Comparison of ENCODE assay signal across 24 cellular contexts in genomic region chr4:125265846-125266245, GRCh38.
"Had no signal": no experiment of that assay in that cellular context is flagged by ENCODE, and none has a peak within 500 bp of the region (broad histone marks: within the 10 kb centered on the region; RNA-seq: fewer than 3 reads in every experiment).

No MANE protein-coding gene starts in this region.

- H3K4me1 Mint-ChIP-seq: naive B cell; nephron; stimulated activated memory B cell treated with anti-CD40 and anti-IgM and Interleukin-4, amounts not matched to agents 10 μg/mL and 1 μg/mL and 100 μg/mL, for 72 hours had no signal

- H3K4me3 Mint-ChIP-seq: naive B cell; nephron; stimulated activated memory B cell treated with anti-CD40 and anti-IgM and Interleukin-4, amounts not matched to agents 10 μg/mL and 1 μg/mL and 100 μg/mL, for 72 hours; stimulated activated naive CD8-positive, alpha-beta T cell treated with anti-CD3 and anti-CD28 coated beads, Interleukin-15, Interleukin-2, amounts not matched to agents 100 ng/mL and 50 ng/mL, for 24 hours had no signal

- H3K27me3 Mint-ChIP-seq: naive B cell; stimulated activated memory B cell treated with anti-CD40 and anti-IgM and Interleukin-4, amounts not matched to agents 10 μg/mL and 1 μg/mL and 100 μg/mL, for 72 hours; stimulated activated naive CD8-positive, alpha-beta T cell treated with anti-CD3 and anti-CD28 coated beads, Interleukin-15, Interleukin-2, amounts not matched to agents 100 ng/mL and 50 ng/mL, for 24 hours had no signal

- H3K4me3 ChIP-seq: coronary artery, esophagus muscularis mucosa, gastroesophageal sphincter, left ventricle myocardium inferior, lower lobe of right lung, psoas muscle, right lobe of liver, tibial artery, upper lobe of left lung, uterus had no signal

- H3K4me1 ChIP-seq: esophagus muscularis mucosa, gastroesophageal sphincter, parathyroid adenoma, psoas muscle, right lobe of liver, tibial artery, uterus had no signal

- H3K9me3 Mint-ChIP-seq: nephron; stimulated activated naive CD8-positive, alpha-beta T cell treated with anti-CD3 and anti-CD28 coated beads, Interleukin-15, Interleukin-2, amounts not matched to agents 100 ng/mL and 50 ng/mL, for 24 hours had no signal

- H3K9ac ChIP-seq: parathyroid adenoma had no signal

- H3K79me2 ChIP-seq: parathyroid adenoma had no signal

- H3K36me3 ChIP-seq: esophagus muscularis mucosa, gastroesophageal sphincter, left ventricle myocardium inferior, lower lobe of right lung, right lobe of liver, tibial artery, upper lobe of left lung, uterus had no signal

- H3K27ac ChIP-seq: coronary artery, esophagus muscularis mucosa, gastroesophageal sphincter, left ventricle myocardium inferior, lower lobe of right lung, parathyroid adenoma, psoas muscle, right lobe of liver, tibial artery, upper lobe of left lung, uterus had no signal

- H3K27me3 ChIP-seq: esophagus muscularis mucosa, gastroesophageal sphincter, right lobe of liver, tibial artery, upper lobe of left lung, uterus had no signal

- H2AFZ ChIP-seq: parathyroid adenoma had no signal

- H3K27ac Mint-ChIP-seq: naive B cell; nephron; stimulated activated memory B cell treated with anti-CD40 and anti-IgM and Interleukin-4, amounts not matched to agents 10 μg/mL and 1 μg/mL and 100 μg/mL, for 72 hours; stimulated activated naive CD8-positive, alpha-beta T cell treated with anti-CD3 and anti-CD28 coated beads, Interleukin-15, Interleukin-2, amounts not matched to agents 100 ng/mL and 50 ng/mL, for 24 hours had no signal

- H3K9me3 ChIP-seq: esophagus muscularis mucosa, gastroesophageal sphincter, left ventricle myocardium inferior, lower lobe of right lung, psoas muscle, right lobe of liver, tibial artery, upper lobe of left lung, uterus had no signal

- DNase-seq: effector CD4-positive, alpha-beta T cell; glutamatergic neuron; islet precursor cell; left cardiac atrium; left ventricle myocardium inferior; lower lobe of right lung; mesendoderm; naive B cell; psoas muscle; retina; right lobe of liver; stimulated activated CD4-positive, alpha-beta T cell treated with anti-CD3 and anti-CD28 coated beads, Interleukin-15, amount 100 ng/mL, for 24 hours; stimulated activated CD4-positive, alpha-beta T cell treated with anti-CD3 and anti-CD28 coated beads, Interleukin-1b, Interleukin-23, amount 100 ng/mL, for 48 hours; stimulated activated CD4-positive, alpha-beta T cell treated with anti-CD3 and anti-CD28 coated beads, Interleukin-4, amount 100 ng/mL, for 24 hours; tibial artery; uterus had no signal

- H3K36me3 Mint-ChIP-seq: naive B cell; stimulated activated memory B cell treated with anti-CD40 and anti-IgM and Interleukin-4, amounts not matched to agents 10 μg/mL and 1 μg/mL and 100 μg/mL, for 72 hours had no signal

- ATAC-seq: gastroesophageal sphincter; left cardiac atrium; lower lobe of right lung; psoas muscle; right lobe of liver; stimulated activated memory B cell treated with anti-CD40 and anti-IgM and Interleukin-4, amounts not matched to agents 10 μg/mL and 1 μg/mL and 100 μg/mL, for 72 hours had no signal
